9 cellular contexts compared by ENCODE assay signal in genomic region chr3:13229291-13229949, GRCh38.
DNase-seq lines count a peak whose midpoint lies in the region; ATAC-seq and TF ChIP-seq lines count a peak whose summit lies in the region.
"Had no signal": no experiment of that assay in that cellular context is flagged by ENCODE, and none has a peak within 500 bp of the region (broad histone marks: within the 10 kb centered on the region; RNA-seq: fewer than 3 reads in every experiment).

No MANE protein-coding gene starts in this region.

- ATAC-seq in sciatic nerve: no peak
- ATAC-seq in GM19452 (IDR thresholded peaks at IDR 0.05; ENCODE audit: unreplicated experiment): no peak

- no peak overlapping the region for H3K4me3 ChIP-seq in BE2C (ENCODE audit: low read depth, low read length)

- peak; percentile 20 for DNase-seq in BE2C
- peak; percentile 46 for DNase-seq in GM20000 (ENCODE audit: low spot score)
- DNase-seq in OCI-M1 (lab: John Stamatoyannopoulos, UW): peak; percentile 22
- peak; percentile 23 for DNase-seq in germinal center (ENCODE audit: low spot score)
- no peak for DNase-seq in NCI-H146 treated with DMSO at 0.1 percent for 48 hours (lab: John Stamatoyannopoulos, UW; ENCODE audit: unreplicated experiment)
- no peak for DNase-seq in activated CD8-positive, alpha-beta memory T cell treated with anti-CD3 and anti-CD28 coated beads for 24 hours
- no peak for DNase-seq in sciatic nerve (ENCODE audit: low spot score)
- DNase-seq: retina had no signal

- TF ChIP-seq CTCF in BE2C (IDR thresholded peaks at IDR 0.05; ENCODE audit: low read depth, low read length) (peak; percentile 55), GM20000 (IDR thresholded peaks at IDR 0.05; ENCODE audit: extremely low read depth, missing control alignments) (peak; percentile 23)

- no peaks in the 10 kb centered on the region for H3K27me3 ChIP-seq in BE2C

- H3K36me3 ChIP-seq in BE2C: no peaks in the 10 kb centered on the region

- H3K4me1 ChIP-seq in BE2C: no peaks in the 10 kb centered on the region

- intact Hi-C loops in sciatic nerve (cut with DNase I): no loop called here

- no peaks in the 10 kb centered on the region for H3K9me3 ChIP-seq in BE2C

Comparison
In these comparisons a context has a peak if more than half of its experiments do, and no peak if none do; other contexts are left out.
1. DNase-seq: peak in BE2C (single experiment), GM20000 (single experiment), OCI-M1 (single experiment) and germinal center (single experiment); none in NCI-H146 treated with DMSO at 0.1 percent for 48 hours (single experiment), activated CD8-positive, alpha-beta memory T cell treated with anti-CD3 and anti-CD28 coated beads for 24 hours (single experiment) and sciatic nerve (single experiment).